ENCODE assay signal across 20 cellular contexts in the genomic region with DNA sequence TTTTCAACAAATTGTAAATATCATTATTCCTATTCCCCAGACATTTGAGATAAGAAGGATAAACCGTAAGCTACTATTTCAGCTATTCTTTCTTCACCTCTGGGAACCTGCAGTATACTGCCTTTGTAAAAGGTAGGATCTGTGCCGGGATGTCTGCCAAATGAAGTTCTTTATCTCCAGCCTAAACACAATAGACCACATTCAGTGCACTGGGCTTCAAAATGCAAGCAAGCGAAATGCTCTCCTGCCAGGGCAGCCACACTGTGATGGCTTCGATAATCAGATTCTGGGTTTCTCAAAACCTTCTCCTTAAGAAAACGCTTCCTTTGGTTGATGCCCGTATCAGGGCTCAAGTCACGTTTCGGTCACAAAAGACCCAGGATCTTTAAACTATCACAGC.
"Had no signal": no experiment of that assay in that cellular context is flagged by ENCODE, and none has a peak within 500 bp of the region (broad histone marks: within the 10 kb centered on the region; RNA-seq: fewer than 3 reads in every experiment).

No MANE protein-coding gene starts in this region.

- ATAC-seq: heart left ventricle, left colon, left ventricle myocardium superior had no signal

- H3K4me3 ChIP-seq: coronary artery, heart left ventricle, lung, sigmoid colon, skin epidermis, stomach, thoracic aorta had no signal

- H3K9me3 ChIP-seq: heart left ventricle, neutrophil, sigmoid colon, stomach, thoracic aorta had no signal

- H3K4me1 ChIP-seq: heart left ventricle, stomach had no signal

- H3K27ac ChIP-seq: coronary artery, heart left ventricle, neutrophil, sigmoid colon, skin epidermis, stomach, thoracic aorta had no signal

- DNase-seq: effector CD4-positive, alpha-beta T cell; heart left ventricle; hippocampal formation; left colon; left ventricle myocardium superior; mesenchymal stem cell; midbrain; naive B cell; nephron progenitor cell; posterior cingulate gyrus; sigmoid colon; stimulated activated CD4-positive, alpha-beta T cell treated with anti-CD3 and anti-CD28 coated beads, Interleukin-12 subunit alpha, Interleukin-12 subunit beta, amount 100 ng/mL, for 4 hours; stimulated activated naive CD4-positive, alpha-beta T cell; stomach; trophoblast cell had no signal

- H3K4me3 Mint-ChIP-seq: naive B cell, nephron progenitor cell had no signal

- H3K9me3 Mint-ChIP-seq: naive B cell, nephron progenitor cell had no signal

- H3K36me3 ChIP-seq: heart left ventricle, neutrophil, sigmoid colon, stomach, thoracic aorta had no signal

- H3K36me3 Mint-ChIP-seq: naive B cell had no signal

- H3K27me3 ChIP-seq: neutrophil, sigmoid colon had no signal

- H3K4me1 Mint-ChIP-seq: naive B cell had no signal
